20 cellular contexts compared by ENCODE assay signal in the genomic region with DNA sequence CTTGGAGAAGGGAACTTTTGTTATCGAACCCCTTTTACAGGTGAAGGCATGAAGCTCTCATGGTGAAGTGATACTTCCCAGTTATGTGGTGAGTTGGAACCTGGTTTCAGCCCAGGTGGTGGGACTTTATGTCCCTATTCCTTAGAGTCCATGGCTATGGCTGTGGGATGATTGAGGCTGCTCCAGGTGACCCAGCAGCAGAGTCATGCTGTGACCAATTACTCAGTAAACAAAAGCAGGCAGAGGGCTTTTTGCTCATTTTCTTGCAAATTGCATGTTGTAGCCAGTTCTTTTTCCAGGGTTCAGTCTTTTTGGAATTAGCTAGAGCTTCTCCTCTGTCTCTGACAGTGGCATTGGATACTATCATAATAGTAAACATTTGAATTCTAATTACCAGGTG.
"Had no signal": no experiment of that assay in that cellular context is flagged by ENCODE, and none has a peak within 500 bp of the region (broad histone marks: within the 10 kb centered on the region; RNA-seq: fewer than 3 reads in every experiment).

No MANE protein-coding gene starts in this region.

- H3K27ac Mint-ChIP-seq: activated naive CD4-positive, alpha-beta T cell treated with anti-CD3 and anti-CD28 coated beads for 36 hours; activated naive CD8-positive, alpha-beta T cell; activated T-helper 17 cell treated with anti-CD3 and anti-CD28 coated beads, Interleukin-2, amount 50 U/mL, for 72 hours; T-helper 1 cell treated with Interleukin-12 subunit alpha and Interleukin-12 subunit beta and Interleukin-4 antibody, amounts not matched to agents 30 μg/mL and 1 μg/mL, for 36 hours had no signal

- H3K27me3 Mint-ChIP-seq: activated naive CD8-positive, alpha-beta T cell; activated T-helper 17 cell treated with anti-CD3 and anti-CD28 coated beads, Interleukin-2, amount 50 U/mL, for 72 hours had no signal

- H3K36me3 Mint-ChIP-seq: activated naive CD8-positive, alpha-beta T cell; brain had no signal

- DNase-seq: activated CD4-positive, alpha-beta T cell treated with anti-CD3 and anti-CD28 coated beads for 48 hours; activated CD4-positive, alpha-beta T cell treated with anti-CD3 and anti-CD28 coated beads, Interleukin-2, amount 50 U/mL, for 4 hours; activated CD4-positive, CD25-positive, alpha-beta regulatory T cell treated with anti-CD3 and anti-CD28 coated beads, Interleukin-2, amount 50 U/mL, for 72 hours; activated gamma-delta T cell; activated naive CD4-positive, alpha-beta T cell treated with anti-CD3 and anti-CD28 coated beads for 36 hours; activated T-cell treated with anti-CD3 and anti-CD28 coated beads, Interleukin-2, amount 50 U/mL, for 48 hours; amygdala; MG63; MV-4-11; NCI-H1092 treated with DMSO at 0.1 percent for 48 hours; NCI-H1436 treated with DMSO at 0.1 percent for 48 hours; NCI-H1930; NCI-H446; NCI-H524 treated with DMSO at 0.1 percent for 48 hours; PC-9; SHP77 treated with DMSO at 0.1 percent for 48 hours had no signal

- H3K4me3 Mint-ChIP-seq: activated naive CD4-positive, alpha-beta T cell treated with anti-CD3 and anti-CD28 coated beads for 36 hours; activated naive CD8-positive, alpha-beta T cell; activated T-helper 17 cell treated with anti-CD3 and anti-CD28 coated beads, Interleukin-2, amount 50 U/mL, for 72 hours; brain; T-helper 1 cell treated with Interleukin-12 subunit alpha and Interleukin-12 subunit beta and Interleukin-4 antibody, amounts not matched to agents 30 μg/mL and 1 μg/mL, for 36 hours had no signal

- H3K4me1 Mint-ChIP-seq: activated T-helper 17 cell treated with anti-CD3 and anti-CD28 coated beads, Interleukin-2, amount 50 U/mL, for 72 hours had no signal

- ATAC-seq: activated T-helper 17 cell treated with anti-CD3 and anti-CD28 coated beads, Interleukin-2, amount 50 U/mL, for 72 hours had no signal
